In genomic region chr2:241617431-241618154, GRCh38 we compare ENCODE assay signal across 9 cellular contexts. TPM values are rescaled to one million over a fixed set of nuclear protein-coding genes. Genes with fewer than 3 reads are reported as not detected.
DNase-seq lines count a peak whose midpoint lies in the region; ATAC-seq and TF ChIP-seq lines count a peak whose summit lies in the region.
"Had no signal": no experiment of that assay in that cellular context is flagged by ENCODE, and none has a peak within 500 bp of the region (broad histone marks: within the 10 kb centered on the region; RNA-seq: fewer than 3 reads in every experiment).

No MANE protein-coding gene starts in this region.

- peaks cover 51% of the 10 kb centered on the region for H3K36me3 Mint-ChIP-seq in activated T-helper 2 cell treated with anti-CD3 and anti-CD28 coated beads, Interferon-gamma antibody, Interleukin-2, Interleukin-4, amounts not matched to agents 10 μg/mL and 5 μg/mL and 100 μg/mL, durations not matched to agents 14 hours and 24 hours and 36 hours (ENCODE audit: low read depth)

- peak overlapping the region; percentile 59 for H3K4me3 ChIP-seq in Jurkat, Clone E6-1 (ENCODE audit: low read length)
- peak overlapping the region in 3 of 4 donors; percentile 32 to 50 (median 46) for H3K4me3 ChIP-seq in upper lobe of left lung
- H3K4me3 ChIP-seq: A549 had no signal

- peak overlapping the region; percentile 67 to 84 (median 76) for H3K27ac ChIP-seq in upper lobe of left lung
- H3K27ac ChIP-seq: A549 had no signal

- no peaks in the 10 kb centered on the region for H3K9me3 ChIP-seq in upper lobe of left lung
- H3K9me3 ChIP-seq: A549 had no signal

- H3K4me3 Mint-ChIP-seq in activated T-helper 2 cell treated with anti-CD3 and anti-CD28 coated beads, Interferon-gamma antibody, Interleukin-2, Interleukin-4, amounts not matched to agents 10 μg/mL and 5 μg/mL and 100 μg/mL, durations not matched to agents 14 hours and 24 hours and 36 hours (ENCODE audit: low read depth): peak overlapping the region; percentile 92

- H3K27ac Mint-ChIP-seq in activated T-helper 2 cell treated with anti-CD3 and anti-CD28 coated beads, Interferon-gamma antibody, Interleukin-2, Interleukin-4, amounts not matched to agents 10 μg/mL and 5 μg/mL and 100 μg/mL, durations not matched to agents 14 hours and 24 hours and 36 hours: peak overlapping the region; percentile 99

- DNase-seq in NCI-H1092 treated with DMSO at 0.1 percent for 48 hours (lab: John Stamatoyannopoulos, UW) (peak; percentile 6), NCI-H1092 (lab: John Stamatoyannopoulos, UW) (no peak), inferior parietal cortex (ENCODE audit: extremely low spot score) (peak; percentile 45), upper lobe of left lung (peak in 1 of 2 donors; percentile 39), SW480 (ENCODE audit: low spot score) (no peak), medulla oblongata (ENCODE audit: extremely low spot score) (no peak)
- peak; percentile 68 for DNase-seq in Jurkat, Clone E6-1 (ENCODE audit: low read depth, low spot score)
- DNase-seq in activated T-helper 2 cell treated with anti-CD3 and anti-CD28 coated beads, Interferon-gamma antibody, Interleukin-2, Interleukin-4, amounts not matched to agents 10 μg/mL and 5 μg/mL and 100 μg/mL, durations not matched to agents 14 hours and 24 hours and 36 hours (ENCODE audit: low spot score): peak; percentile 28

- H3K36me3 ChIP-seq in upper lobe of left lung: peaks cover 0 to 2% (median 0%) of the 10 kb centered on the region in 4 donors

- intact Hi-C loops in activated T-helper 2 cell treated with anti-CD3 and anti-CD28 coated beads, Interferon-gamma antibody, Interleukin-2, Interleukin-4, amounts not matched to agents 10 μg/mL and 5 μg/mL and 100 μg/mL, durations not matched to agents 14 hours and 24 hours and 36 hours (cut with micrococcal nuclease): loop anchor here (2.0 kb wide), 1 partner anchor 19 kb away; the partner anchor contains the start of genes ATG4B and THAP4

- no peaks in the 10 kb centered on the region for H3K27me3 Mint-ChIP-seq in activated T-helper 2 cell treated with anti-CD3 and anti-CD28 coated beads, Interferon-gamma antibody, Interleukin-2, Interleukin-4, amounts not matched to agents 10 μg/mL and 5 μg/mL and 100 μg/mL, durations not matched to agents 14 hours and 24 hours and 36 hours (ENCODE audit: low read depth)

- TF ChIP-seq EP300 in upper lobe of left lung (IDR thresholded peaks at IDR 0.05): no peak

- H3K4me1 ChIP-seq in upper lobe of left lung: peaks cover 8 to 33% (median 12%) of the 10 kb centered on the region in 4 donors
- H3K4me1 ChIP-seq: A549 had no signal

- 41 to 53% methylated on average over 12 to 15 of the region's 15 CpGs for WGBS in upper lobe of left lung, 2 donors

- TF ChIP-seq POLR2A in upper lobe of left lung (IDR thresholded peaks at IDR 0.05): no peak

- H3K9me3 Mint-ChIP-seq in activated T-helper 2 cell treated with anti-CD3 and anti-CD28 coated beads, Interferon-gamma antibody, Interleukin-2, Interleukin-4, amounts not matched to agents 10 μg/mL and 5 μg/mL and 100 μg/mL, durations not matched to agents 14 hours and 24 hours and 36 hours: peaks cover 7% of the 10 kb centered on the region

- no peak for TF ChIP-seq CTCF in upper lobe of left lung (IDR thresholded peaks at IDR 0.05)

- H3K27me3 ChIP-seq in upper lobe of left lung: no peaks in the 10 kb centered on the region

- peak; percentile 32 to 57 for ATAC-seq in upper lobe of left lung (ENCODE audit: low FRiP score in 2 of 2)

- peaks cover 34% of the 10 kb centered on the region for H3K4me1 Mint-ChIP-seq in activated T-helper 2 cell treated with anti-CD3 and anti-CD28 coated beads, Interferon-gamma antibody, Interleukin-2, Interleukin-4, amounts not matched to agents 10 μg/mL and 5 μg/mL and 100 μg/mL, durations not matched to agents 14 hours and 24 hours and 36 hours (ENCODE audit: low read depth)

RNA-seq across cellular contexts. Expression of gene THAP4, which starts 19.4 kb away (rescaled TPM):
- polyA plus RNA-seq in Jurkat, Clone E6-1 (2012; ENCODE audit: insufficient read depth, insufficient read length): 60.5 TPM
- total RNA-seq in activated T-helper 2 cell treated with anti-CD3 and anti-CD28 coated beads, Interferon-gamma antibody, Interleukin-2, Interleukin-4, amounts not matched to agents 10 μg/mL and 5 μg/mL and 100 μg/mL, durations not matched to agents 14 hours and 24 hours and 36 hours: 48.7 and 53.3 TPM in 2 replicates
- 10 to 100 TPM; 36.6 to 85.9 (median 48.1) TPM for total RNA-seq in upper lobe of left lung

RNA-seq across cellular contexts. Expression of gene ATG4B, which starts 19.9 kb away (rescaled TPM):
- polyA plus RNA-seq in Jurkat, Clone E6-1 (2012; ENCODE audit: insufficient read depth, insufficient read length): 88.6 TPM
- total RNA-seq in activated T-helper 2 cell treated with anti-CD3 and anti-CD28 coated beads, Interferon-gamma antibody, Interleukin-2, Interleukin-4, amounts not matched to agents 10 μg/mL and 5 μg/mL and 100 μg/mL, durations not matched to agents 14 hours and 24 hours and 36 hours: 117 TPM in 2 replicates
- 100 to 1,000 TPM in 1 of 6 donors, 10 to 100 TPM in 5; 53.1 to 213 (median 68.1) TPM for total RNA-seq in upper lobe of left lung

RNA-seq across cellular contexts. Expression of gene BOK, which starts 59.0 kb away (rescaled TPM):
- polyA plus RNA-seq in Jurkat, Clone E6-1 (2012; ENCODE audit: insufficient read depth, insufficient read length): 2.7 TPM
- 0.16 and 0.27 TPM in 2 replicates for total RNA-seq in activated T-helper 2 cell treated with anti-CD3 and anti-CD28 coated beads, Interferon-gamma antibody, Interleukin-2, Interleukin-4, amounts not matched to agents 10 μg/mL and 5 μg/mL and 100 μg/mL, durations not matched to agents 14 hours and 24 hours and 36 hours
- total RNA-seq in upper lobe of left lung: 100 to 1,000 TPM in 1 of 6 donors, 10 to 100 TPM in 5; 42.9 to 143 (median 61.3) TPM

Comparison
In these comparisons a context has a peak if more than half of its experiments do, and no peak if none do; other contexts are left out.
1. DNase-seq: peak in NCI-H1092 treated with DMSO at 0.1 percent for 48 hours (single experiment), Jurkat, Clone E6-1 (single experiment), activated T-helper 2 cell treated with anti-CD3 and anti-CD28 coated beads, Interferon-gamma antibody, Interleukin-2, Interleukin-4, amounts not matched to agents 10 μg/mL and 5 μg/mL and 100 μg/mL, durations not matched to agents 14 hours and 24 hours and 36 hours (single experiment) and inferior parietal cortex (single experiment); none in NCI-H1092 (single experiment), SW480 (single experiment) and medulla oblongata (single experiment).
2. RNA of gene BOK, which starts 59.0 kb away (total RNA-seq): 42.9 to 143 TPM in upper lobe of left lung; 0.16 to 0.27 TPM in activated T-helper 2 cell treated with anti-CD3 and anti-CD28 coated beads, Interferon-gamma antibody, Interleukin-2, Interleukin-4, amounts not matched to agents 10 μg/mL and 5 μg/mL and 100 μg/mL, durations not matched to agents 14 hours and 24 hours and 36 hours; every median in the first group is over 10 times any median in the second.